18 cellular contexts compared by ENCODE assay signal in genomic region chr15:38576837-38577236, GRCh38. TPM values are rescaled to one million over a fixed set of nuclear protein-coding genes. Genes with fewer than 3 reads are reported as not detected.
DNase-seq lines count a peak whose midpoint lies in the region; ATAC-seq and TF ChIP-seq lines count a peak whose summit lies in the region.
"Had no signal": no experiment of that assay in that cellular context is flagged by ENCODE, and none has a peak within 500 bp of the region (broad histone marks: within the 10 kb centered on the region; RNA-seq: fewer than 3 reads in every experiment).

No MANE protein-coding gene starts in this region.

- peak overlapping the region; percentile 71 for H3K27ac Mint-ChIP-seq in activated CD4-positive, alpha-beta memory T cell treated with anti-CD3 and anti-CD28 coated beads for 36 hours
- H3K27ac Mint-ChIP-seq in activated CD4-positive, alpha-beta memory T cell treated with anti-CD3 and anti-CD28 coated beads, Interleukin-2, amount 10 ng/mL, durations not matched to agents 7 days and 5 days, result no peak overlapping the region
- H3K27ac Mint-ChIP-seq in CD8-positive, alpha-beta T cell, result peak overlapping the region; percentile 84
- H3K27ac Mint-ChIP-seq in activated naive CD8-positive, alpha-beta T cell treated with anti-CD3 and anti-CD28 coated beads for 36 hours, result peak overlapping the region; percentile 82
- H3K27ac Mint-ChIP-seq in naive thymus-derived CD8-positive, alpha-beta T cell, result peak overlapping the region in 8 of 10 donors; percentile 7 to 76 (median 34)

- H3K27me3 Mint-ChIP-seq in activated CD4-positive, alpha-beta memory T cell treated with anti-CD3 and anti-CD28 coated beads for 36 hours, result no peaks in the 10 kb centered on the region
- H3K27me3 Mint-ChIP-seq in activated CD4-positive, alpha-beta memory T cell treated with anti-CD3 and anti-CD28 coated beads, Interleukin-2, amount 10 ng/mL, durations not matched to agents 7 days and 5 days, result no peaks in the 10 kb centered on the region
- no peaks in the 10 kb centered on the region for H3K27me3 Mint-ChIP-seq in CD8-positive, alpha-beta T cell (ENCODE audit: low read depth)
- no peaks in the 10 kb centered on the region for H3K27me3 Mint-ChIP-seq in activated naive CD8-positive, alpha-beta T cell treated with anti-CD3 and anti-CD28 coated beads for 36 hours
- no peaks in the 10 kb centered on the region for H3K27me3 Mint-ChIP-seq in naive thymus-derived CD8-positive, alpha-beta T cell

- H3K36me3 ChIP-seq in CD8-positive, alpha-beta T cell (ENCODE audit: insufficient read depth, low read length), result no peaks in the 10 kb centered on the region
- H3K36me3 ChIP-seq: BLaER1 had no signal

- TF ChIP-seq CTCF in CD8-positive, alpha-beta T cell (IDR thresholded peaks at IDR 0.05), result no peak

- peaks cover 29% of the 10 kb centered on the region for H3K4me1 Mint-ChIP-seq in activated CD4-positive, alpha-beta memory T cell treated with anti-CD3 and anti-CD28 coated beads for 36 hours (ENCODE audit: low read depth)
- peaks cover 20% of the 10 kb centered on the region for H3K4me1 Mint-ChIP-seq in activated CD4-positive, alpha-beta memory T cell treated with anti-CD3 and anti-CD28 coated beads, Interleukin-2, amount 10 ng/mL, durations not matched to agents 7 days and 5 days
- peaks cover 39% of the 10 kb centered on the region for H3K4me1 Mint-ChIP-seq in CD8-positive, alpha-beta T cell (ENCODE audit: low read depth)
- peaks cover 31% of the 10 kb centered on the region for H3K4me1 Mint-ChIP-seq in activated naive CD8-positive, alpha-beta T cell treated with anti-CD3 and anti-CD28 coated beads for 36 hours
- H3K4me1 Mint-ChIP-seq in naive thymus-derived CD8-positive, alpha-beta T cell, result peaks cover 10 to 49% (median 35%) of the 10 kb centered on the region in 4 donors

- CTCF ChIA-PET in activated CD4-positive, alpha-beta memory T cell treated with anti-CD3 and anti-CD28 coated beads for 36 hours (lab: Charles Lee), result interaction anchor here (1.1 to 2.0 kb wide), 2 partner anchors 107 to 114 kb away, joined by 3 to 4 read pairs; no protein-coding TSS in a partner anchor
- CTCF ChIA-PET in activated CD4-positive, alpha-beta memory T cell treated with anti-CD3 and anti-CD28 coated beads, Interleukin-2, amount 10 ng/mL, durations not matched to agents 7 days and 5 days (lab: Charles Lee), result interaction anchor here (0.8 to 1.8 kb wide), 3 partner anchors 107 to 123 kb away, joined by 3 to 7 read pairs (median 3); no protein-coding TSS in a partner anchor
- CTCF ChIA-PET in CD8-positive, alpha-beta T cell (lab: Charles Lee), result interaction anchor here (1.1 kb wide), 1 partner anchor 13 kb away, joined by 4 read pairs; the partner anchor contains the start of gene RASGRP1

- DNase-seq in activated CD4-positive, alpha-beta memory T cell treated with anti-CD3 and anti-CD28 coated beads for 36 hours, result no peak
- no peak for DNase-seq in activated CD4-positive, alpha-beta memory T cell treated with anti-CD3 and anti-CD28 coated beads, Interleukin-2, amount 10 ng/mL, durations not matched to agents 7 days and 5 days
- DNase-seq in CD8-positive, alpha-beta T cell, result no peak
- DNase-seq in activated naive CD8-positive, alpha-beta T cell treated with anti-CD3 and anti-CD28 coated beads for 36 hours, result no peak
- no peak for DNase-seq in naive thymus-derived CD8-positive, alpha-beta T cell
- DNase-seq: COR-L47, DMS153, NCI-H1105, NCI-H1694 treated with DMSO at 0.1 percent for 48 hours, NCI-H446, NCI-H69, SHP77 had no signal

- no peak overlapping the region for H3K4me3 Mint-ChIP-seq in activated CD4-positive, alpha-beta memory T cell treated with anti-CD3 and anti-CD28 coated beads for 36 hours
- H3K4me3 Mint-ChIP-seq in activated CD4-positive, alpha-beta memory T cell treated with anti-CD3 and anti-CD28 coated beads, Interleukin-2, amount 10 ng/mL, durations not matched to agents 7 days and 5 days, result no peak overlapping the region
- H3K4me3 Mint-ChIP-seq in CD8-positive, alpha-beta T cell, result peak overlapping the region; percentile 42
- H3K4me3 Mint-ChIP-seq in activated naive CD8-positive, alpha-beta T cell treated with anti-CD3 and anti-CD28 coated beads for 36 hours, result no peak overlapping the region
- H3K4me3 Mint-ChIP-seq in naive thymus-derived CD8-positive, alpha-beta T cell, result peak overlapping the region in 9 of 10 donors; percentile 17 to 58 (median 34)

- POLR2A ChIA-PET in activated CD4-positive, alpha-beta memory T cell treated with anti-CD3 and anti-CD28 coated beads for 36 hours (lab: Charles Lee), result interaction anchor here (0.8 to 3.9 kb wide), 3 partner anchors 13 to 94 kb away, joined by 3 to 15 read pairs (median 3); partner anchors contain the start of gene RASGRP1
- POLR2A ChIA-PET in activated CD4-positive, alpha-beta memory T cell treated with anti-CD3 and anti-CD28 coated beads, Interleukin-2, amount 10 ng/mL, durations not matched to agents 7 days and 5 days (lab: Charles Lee), result interaction anchor here (0.9 to 2.5 kb wide), 5 partner anchors 10 to 119 kb away, joined by 3 to 10 read pairs (median 4); no protein-coding TSS in a partner anchor
- POLR2A ChIA-PET in CD8-positive, alpha-beta T cell (lab: Charles Lee), result interaction anchor here (0.7 to 1.0 kb wide), 3 partner anchors 12 to 113 kb away, joined by 3 to 4 read pairs (median 3); no protein-coding TSS in a partner anchor
- POLR2A ChIA-PET in naive thymus-derived CD8-positive, alpha-beta T cell (lab: Charles Lee), result interaction anchor here (1.0 to 2.7 kb wide), 3 partner anchors 12 to 89 kb away, joined by 3 to 9 read pairs (median 5); partner anchors contain the start of gene RASGRP1

- peak; percentile 72 for ATAC-seq in CD8-positive, alpha-beta T cell
- no peak for ATAC-seq in naive thymus-derived CD8-positive, alpha-beta T cell
- ATAC-seq in GM21360 (IDR thresholded peaks at IDR 0.05; ENCODE audit: unreplicated experiment), result no peak
- no peak for ATAC-seq in HG03025 (IDR thresholded peaks at IDR 0.05; ENCODE audit: low FRiP score, unreplicated experiment)
- ATAC-seq in HG03460 (IDR thresholded peaks at IDR 0.05; ENCODE audit: unreplicated experiment), result no peak

- no peaks in the 10 kb centered on the region for H3K27me3 ChIP-seq in CD8-positive, alpha-beta T cell (ENCODE audit: insufficient read depth, low read length)
- H3K27me3 ChIP-seq: BLaER1 had no signal

- intact Hi-C loops in activated CD4-positive, alpha-beta memory T cell treated with anti-CD3 and anti-CD28 coated beads for 36 hours (cut with micrococcal nuclease), result loop anchor here (1.0 kb wide), 1 partner anchor 11 kb away; no protein-coding TSS in a partner anchor
- intact Hi-C loops in CD8-positive, alpha-beta T cell (cut with DNase I, micrococcal nuclease), result loop anchor here in 1 of 2 experiments (5.0 kb wide), 2 partner anchors 35 to 55 kb away; no protein-coding TSS in a partner anchor

- no peaks in the 10 kb centered on the region for H3K9me3 Mint-ChIP-seq in activated CD4-positive, alpha-beta memory T cell treated with anti-CD3 and anti-CD28 coated beads for 36 hours
- H3K9me3 Mint-ChIP-seq in activated CD4-positive, alpha-beta memory T cell treated with anti-CD3 and anti-CD28 coated beads, Interleukin-2, amount 10 ng/mL, durations not matched to agents 7 days and 5 days, result peaks cover 9% of the 10 kb centered on the region
- H3K9me3 Mint-ChIP-seq in CD8-positive, alpha-beta T cell, result no peaks in the 10 kb centered on the region
- H3K9me3 Mint-ChIP-seq in activated naive CD8-positive, alpha-beta T cell treated with anti-CD3 and anti-CD28 coated beads for 36 hours, result peaks cover 3% of the 10 kb centered on the region
- H3K9me3 Mint-ChIP-seq in naive thymus-derived CD8-positive, alpha-beta T cell, result peaks cover 0 to 14% (median 0%) of the 10 kb centered on the region in 9 donors

- no peak overlapping the region for H3K4me3 ChIP-seq in CD8-positive, alpha-beta T cell (ENCODE audit: low read depth, low read length)
- H3K4me3 ChIP-seq: BLaER1 had no signal

- peaks cover 35% of the 10 kb centered on the region for H3K4me1 ChIP-seq in CD8-positive, alpha-beta T cell (ENCODE audit: insufficient read depth, low read length)
- H3K4me1 ChIP-seq: BLaER1 had no signal

- peaks cover 1% of the 10 kb centered on the region for H3K36me3 Mint-ChIP-seq in activated CD4-positive, alpha-beta memory T cell treated with anti-CD3 and anti-CD28 coated beads for 36 hours
- H3K36me3 Mint-ChIP-seq in activated CD4-positive, alpha-beta memory T cell treated with anti-CD3 and anti-CD28 coated beads, Interleukin-2, amount 10 ng/mL, durations not matched to agents 7 days and 5 days (ENCODE audit: low read depth), result peaks cover 18% of the 10 kb centered on the region
- H3K36me3 Mint-ChIP-seq in CD8-positive, alpha-beta T cell, result no peaks in the 10 kb centered on the region
- peaks cover 4% of the 10 kb centered on the region for H3K36me3 Mint-ChIP-seq in activated naive CD8-positive, alpha-beta T cell treated with anti-CD3 and anti-CD28 coated beads for 36 hours
- no peaks in the 10 kb centered on the region for H3K36me3 Mint-ChIP-seq in naive thymus-derived CD8-positive, alpha-beta T cell

- no peaks in the 10 kb centered on the region for H3K9me3 ChIP-seq in CD8-positive, alpha-beta T cell (ENCODE audit: low read length)

- H3K27ac ChIP-seq in CD8-positive, alpha-beta T cell (ENCODE audit: low read depth, low read length), result peak overlapping the region; percentile 34
- H3K27ac ChIP-seq: BLaER1, HL-60 had no signal

RNA-seq across cellular contexts. Expression of gene RASGRP1, which starts 12.2 kb away (rescaled TPM):
- total RNA-seq in activated CD4-positive, alpha-beta memory T cell treated with anti-CD3 and anti-CD28 coated beads for 36 hours, result 100 to 1,000 TPM; 167 to 174 TPM
- total RNA-seq in activated CD4-positive, alpha-beta memory T cell treated with anti-CD3 and anti-CD28 coated beads, Interleukin-2, amount 10 ng/mL, durations not matched to agents 7 days and 5 days, result 100 to 1,000 TPM; 200 to 208 TPM
- total RNA-seq in CD8-positive, alpha-beta T cell, result 10 to 100 TPM; 58.2 to 65.2 TPM
- total RNA-seq in activated naive CD8-positive, alpha-beta T cell treated with anti-CD3 and anti-CD28 coated beads for 36 hours, result 10 to 100 TPM; 42.7 to 46.6 TPM
- 10 to 100 TPM; 83.7 to 88.5 TPM for total RNA-seq in naive thymus-derived CD8-positive, alpha-beta T cell
- 10 to 100 TPM; 52.3 to 90.5 (median 73.4) TPM for polyA plus RNA-seq in naive thymus-derived CD8-positive, alpha-beta T cell
- total RNA-seq: LHCN-M2 had no signal

Comparison
In these comparisons a context has a peak if more than half of its experiments do, and no peak if none do; other contexts are left out.
1. H3K4me3 Mint-ChIP-seq: peak in CD8-positive, alpha-beta T cell (single experiment) and naive thymus-derived CD8-positive, alpha-beta T cell (9 of 10); none in activated CD4-positive, alpha-beta memory T cell treated with anti-CD3 and anti-CD28 coated beads for 36 hours (single experiment), activated CD4-positive, alpha-beta memory T cell treated with anti-CD3 and anti-CD28 coated beads, Interleukin-2, amount 10 ng/mL, durations not matched to agents 7 days and 5 days (single experiment) and activated naive CD8-positive, alpha-beta T cell treated with anti-CD3 and anti-CD28 coated beads for 36 hours (single experiment).